ENCODE assay signal across 21 cellular contexts in the genomic region with DNA sequence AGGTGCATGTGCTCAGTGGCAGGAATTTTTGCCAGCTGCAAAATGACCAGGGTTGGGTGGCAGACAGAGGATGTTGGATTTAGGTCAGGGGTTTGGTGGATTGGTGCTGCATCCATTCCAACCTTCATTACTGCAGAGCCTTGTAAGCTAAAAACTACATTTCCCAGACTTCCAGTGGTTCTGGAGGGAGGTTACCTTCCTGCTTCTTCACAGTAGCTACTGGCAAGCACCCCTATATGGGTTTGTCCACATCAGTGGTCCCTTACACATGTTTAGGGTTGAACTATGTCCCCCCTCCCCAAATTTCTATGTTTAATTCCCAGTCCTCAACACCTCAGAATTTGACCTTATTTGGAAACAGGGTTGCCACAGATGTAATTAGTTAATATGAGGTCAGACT. TPM values are rescaled to one million over a fixed set of nuclear protein-coding genes. Genes with fewer than 3 reads are reported as not detected.
DNase-seq lines count a peak whose midpoint lies in the region; ATAC-seq and TF ChIP-seq lines count a peak whose summit lies in the region.
"Had no signal": no experiment of that assay in that cellular context is flagged by ENCODE, and none has a peak within 500 bp of the region (broad histone marks: within the 10 kb centered on the region; RNA-seq: fewer than 3 reads in every experiment).

No MANE protein-coding gene starts in this region.

- no peak for ATAC-seq in omental fat pad (ENCODE audit: low FRiP score)
- ATAC-seq: activated T-helper 17 cell treated with anti-CD3 and anti-CD28 coated beads, Interleukin-2, amount 50 U/mL, for 72 hours had no signal

- H3K4ac ChIP-seq in neuronal stem cell (ENCODE audit: low read length) = no peak overlapping the region

- peak overlapping the region in 3 of 4 donors; percentile 49 to 72 (median 62) for H3K27ac ChIP-seq in esophagus squamous epithelium
- no peak overlapping the region for H3K27ac ChIP-seq in neuronal stem cell (replicated peaks; ENCODE audit: low read length)
- no peak overlapping the region for H3K27ac ChIP-seq in substantia nigra (ENCODE audit: low read depth, low read length, poor library complexity, severe bottlenecking)
- H3K27ac ChIP-seq: brain microvascular endothelial cell, HL-60, PC-9, SK-N-MC had no signal

- H2BK5ac ChIP-seq in neuronal stem cell (ENCODE audit: low read length) = no peak overlapping the region

- H3K14ac ChIP-seq in neuronal stem cell (ENCODE audit: low read length) = no peak overlapping the region

- peak overlapping the region; percentile 3 for H2AFZ ChIP-seq in neuronal stem cell (ENCODE audit: low read length)
- H2AFZ ChIP-seq: PC-9 had no signal

- no peak for TF ChIP-seq POLR2A in esophagus squamous epithelium (IDR thresholded peaks at IDR 0.05)

- H3K23ac ChIP-seq in neuronal stem cell (ENCODE audit: low read depth, low read length, poor library complexity) = no peak overlapping the region

- no peak overlapping the region for H2BK120ac ChIP-seq in neuronal stem cell (ENCODE audit: low read depth, low read length)

- no peak overlapping the region for H2BK15ac ChIP-seq in neuronal stem cell (ENCODE audit: low read length)

- H3K18ac ChIP-seq in neuronal stem cell (ENCODE audit: low read length) = no peak overlapping the region

- no peak overlapping the region for H3K9ac ChIP-seq in neuronal stem cell (ENCODE audit: low read depth, low read length, poor library complexity)

- H4K8ac ChIP-seq in neuronal stem cell (ENCODE audit: low read depth, low read length) = no peak overlapping the region

- DNase-seq in AG10803 (ENCODE audit: low read depth) (peak; percentile 18), NCI-H69 (lab: John Stamatoyannopoulos, UW) (peak; percentile 55), esophagus squamous epithelium (lab: John Stamatoyannopoulos, UW) (no peak), neuronal stem cell (ENCODE audit: low spot score) (no peak), substantia nigra (lab: John Stamatoyannopoulos, UW) (no peak), omental fat pad (ENCODE audit: low spot score) (no peak), NCI-H524 (lab: John Stamatoyannopoulos, UW) (no peak)
- no peak for DNase-seq in activated naive CD4-positive, alpha-beta T cell treated with anti-CD3 and anti-CD28 coated beads, Interleukin-2, amount 50 U/mL, for 16 hours
- DNase-seq: activated CD4-positive, alpha-beta T cell treated with anti-CD3 and anti-CD28 coated beads for 1 hour; brain microvascular endothelial cell; CD4-positive, alpha-beta memory T cell; IMR-90; MG63; NCI-H774; stimulated activated CD4-positive, alpha-beta T cell treated with anti-CD3 and anti-CD28 coated beads, Interleukin-15, amount 100 ng/mL, for 24 hours had no signal

- H3K4me2 ChIP-seq in neuronal stem cell (ENCODE audit: insufficient read depth, low read length, poor library complexity, severe bottlenecking) = no peak overlapping the region
- H3K4me2 ChIP-seq: PC-9 had no signal

- H3K79me1 ChIP-seq in neuronal stem cell (ENCODE audit: low read depth, low read length) = no peaks in the 10 kb centered on the region

- H3K36me3 ChIP-seq in esophagus squamous epithelium (no peaks in the 10 kb centered on the region), neuronal stem cell (replicated peaks in 1 of 2; ENCODE audit: control insufficient read depth in 2 of 2, insufficient read depth in 2 of 2, low read length in 2 of 2) (no peaks in the 10 kb centered on the region)
- H3K36me3 ChIP-seq: brain microvascular endothelial cell, MG63 had no signal

- no peak overlapping the region for H2AK5ac ChIP-seq in neuronal stem cell (ENCODE audit: low read depth, low read length)

- peaks cover 0 to 23% (median 5%) of the 10 kb centered on the region in 3 donors for H3K4me1 ChIP-seq in esophagus squamous epithelium
- H3K4me1 ChIP-seq in neuronal stem cell (ENCODE audit: control insufficient read depth in 2 of 2, insufficient read depth in 1 of 2, low read depth in 1 of 2, low read length in 2 of 2) = peaks cover 5 to 7% of the 10 kb centered on the region in 2 donors

- H3K9me3 ChIP-seq in esophagus squamous epithelium (no peaks in the 10 kb centered on the region), neuronal stem cell (replicated peaks in 1 of 2; ENCODE audit: control insufficient read depth in 2 of 2, insufficient read depth in 1 of 2, low read depth in 1 of 2, low read length in 2 of 2) (no peaks in the 10 kb centered on the region)
- H3K9me3 ChIP-seq: MG63 had no signal

- TF ChIP-seq CTCF in AG10803 (conservative IDR thresholded peaks at IDR 0.05; ENCODE audit: low read length) = no peak
- TF ChIP-seq CTCF in esophagus squamous epithelium (IDR thresholded peaks at IDR 0.05) = no peak
- no peak for TF ChIP-seq CTCF in omental fat pad (IDR thresholded peaks at IDR 0.05)

- H4K91ac ChIP-seq in neuronal stem cell (ENCODE audit: low read depth, low read length, poor library complexity) = no peak overlapping the region

- intact Hi-C loops in esophagus squamous epithelium (cut with DNase I) = no loop called here

- H3K27me3 ChIP-seq in esophagus squamous epithelium = no peaks in the 10 kb centered on the region
- H3K27me3 ChIP-seq in neuronal stem cell (ENCODE audit: control insufficient read depth in 3 of 3, insufficient read depth in 3 of 3, low read depth in 1 of 3, low read length in 3 of 3) = no peaks in the 10 kb centered on the region
- H3K27me3 ChIP-seq: brain microvascular endothelial cell, MG63 had no signal

- H2BK12ac ChIP-seq in neuronal stem cell (ENCODE audit: low read length) = no peak overlapping the region

- H3K4me3 ChIP-seq in AG10803 (ENCODE audit: low read length) = no peak overlapping the region
- no peak overlapping the region for H3K4me3 ChIP-seq in esophagus squamous epithelium
- H3K4me3 ChIP-seq in neuronal stem cell (ENCODE audit: low read length in 2 of 2) = no peak overlapping the region
- H3K4me3 ChIP-seq: MG63, PC-9, SK-N-MC had no signal

RNA-seq across cellular contexts. Expression of a gene that starts 20.7 kb away (rescaled TPM):
- total RNA-seq in esophagus squamous epithelium = 1 to 10 TPM in 3 of 4 donors, not detected in 1; 2.0 to 2.5 (median 2.1) TPM
- polyA plus RNA-seq in neuronal stem cell (2013, experiment 1 of 2) = not detected
- polyA plus RNA-seq in neuronal stem cell (2013, experiment 2 of 2) = not detected
- total RNA-seq in omental fat pad = 1 to 10 TPM in 1 of 4 donors, not detected in 3; 1.1 TPM
- total RNA-seq: activated T-helper 17 cell treated with anti-CD3 and anti-CD28 coated beads, Interleukin-2, amount 50 U/mL, for 72 hours; CD4-positive, alpha-beta memory T cell; endothelial cell of umbilical vein; IMR-90; PC-9; temporal lobe had no signal
- polyA plus RNA-seq: CD4-positive, alpha-beta memory T cell; endothelial cell of umbilical vein had no signal

RNA-seq across cellular contexts. Expression of a gene that starts 41.9 kb away (rescaled TPM):
- total RNA-seq in esophagus squamous epithelium (1 to 10 TPM; 2.1 to 4.6 (median 3.1) TPM), omental fat pad (1 to 10 TPM; 2.3 to 3.9 (median 2.5) TPM)
- 16.0 TPM for polyA plus RNA-seq in neuronal stem cell (2013, experiment 1 of 2)
- 16.3 TPM for polyA plus RNA-seq in neuronal stem cell (2013, experiment 2 of 2)

RNA-seq across cellular contexts. Expression of a gene that starts 54.5 kb away (rescaled TPM):
- total RNA-seq in esophagus squamous epithelium (10 to 100 TPM; 23.1 to 43.3 (median 27.1) TPM), omental fat pad (10 to 100 TPM; 10.9 to 18.4 (median 15.9) TPM)
- 11.4 TPM for polyA plus RNA-seq in neuronal stem cell (2013, experiment 1 of 2)
- 11.3 TPM for polyA plus RNA-seq in neuronal stem cell (2013, experiment 2 of 2)

Comparison
In these comparisons a context has a peak if more than half of its experiments do, and no peak if none do; other contexts are left out.
1. DNase-seq: peak in AG10803 (single experiment) and NCI-H69 (single experiment); none in esophagus squamous epithelium (single experiment), neuronal stem cell (single experiment), substantia nigra (0 of 49), omental fat pad (single experiment), NCI-H524 (0 of 2) and activated naive CD4-positive, alpha-beta T cell treated with anti-CD3 and anti-CD28 coated beads, Interleukin-2, amount 50 U/mL, for 16 hours (single experiment).
2. H3K27ac ChIP-seq: peak in esophagus squamous epithelium (3 of 4); none in neuronal stem cell (single experiment) and substantia nigra (single experiment).